In genomic region chr1:8027748-8028631, GRCh38 we compare ENCODE assay signal across 8 cellular contexts. TPM values are rescaled to one million over a fixed set of nuclear protein-coding genes. Genes with fewer than 3 reads are reported as not detected.
DNase-seq lines count a peak whose midpoint lies in the region; FAIRE-seq and TF ChIP-seq lines count a peak whose summit lies in the region.

No MANE protein-coding gene starts in this region.

- no peaks in the 10 kb centered on the region for H3K9me3 ChIP-seq in fibroblast of lung (ENCODE audit: control insufficient read depth, insufficient read depth, low read depth, low read length)

- peaks cover 12% of the 10 kb centered on the region for H3K4me1 ChIP-seq in fibroblast of lung (ENCODE audit: control insufficient read depth, extremely low read depth, insufficient read depth, low read length)

- no peak overlapping the region for H3K9ac ChIP-seq in fibroblast of lung (ENCODE audit: insufficient read depth, low read length)

- H2AFZ ChIP-seq in fibroblast of lung (ENCODE audit: low read length) = no peak overlapping the region

- H3K4me2 ChIP-seq in fibroblast of lung (ENCODE audit: extremely low read depth, insufficient read depth, low read length) = peak overlapping the region; percentile 39

- peaks cover 36% of the 10 kb centered on the region for H3K79me2 ChIP-seq in fibroblast of lung (ENCODE audit: control insufficient read depth, insufficient read depth, low read length)

- no peak for TF ChIP-seq CTCF in fibroblast of lung (conservative IDR thresholded peaks at IDR 0.05 in 1 of 2, IDR thresholded peaks at IDR 0.05 in 1 of 2; ENCODE audit: low read depth in 1 of 2, low read length in 2 of 2)

- FAIRE-seq in RCC 7860 (lab: Jason Lieb, UNC) = peak; percentile 76

- no peaks in the 10 kb centered on the region for H3K27me3 ChIP-seq in fibroblast of lung (ENCODE audit: control insufficient read depth, insufficient read depth, low read length)

- peaks cover 3% of the 10 kb centered on the region for H4K20me1 ChIP-seq in fibroblast of lung (ENCODE audit: control insufficient read depth, extremely low read depth, insufficient read depth, low read length)

- H3K27ac ChIP-seq in fibroblast of lung (ENCODE audit: insufficient read depth, low read length) = peak overlapping the region; percentile 94

- DNase-seq in EH (ENCODE audit: low read depth) (peak; percentile 96), RCC 7860 (ENCODE audit: low spot score) (peak; percentile 73), fibroblast of lung (ENCODE audit: low read depth in 2 of 2) (peak; percentile 88 to 92), skeletal muscle cell (ENCODE audit: low read depth) (no peak), NOMO-1 (lab: John Stamatoyannopoulos, UW; ENCODE audit: unreplicated experiment in 2 of 2) (no peak), NCI-H2029 treated with DMSO at 0.1 percent for 48 hours (lab: John Stamatoyannopoulos, UW) (no peak), globus pallidus (ENCODE audit: low spot score) (no peak)
- no peak for DNase-seq in activated CD4-positive, alpha-beta T cell treated with anti-CD3 and anti-CD28 coated beads, Interleukin-2, amount 50 U/mL, for 1 hour

- H3K36me3 ChIP-seq in fibroblast of lung (ENCODE audit: control insufficient read depth, insufficient read depth, low read length) = no peaks in the 10 kb centered on the region

- peak overlapping the region in 2 of 4 experiments; percentile 29 to 80 for H3K4me3 ChIP-seq in fibroblast of lung (replicated peaks in 1 of 4; ENCODE audit: control extremely low read depth in 1 of 4, insufficient read depth in 1 of 4, low read depth in 3 of 4, low read length in 4 of 4)
- H3K4me3 ChIP-seq in skeletal muscle cell (ENCODE audit: low read depth, low read length) = peak overlapping the region; percentile 8

RNA-seq across cellular contexts. Expression of gene ERRFI1, which starts 1.9 kb away (rescaled TPM):
- 46.2 and 53.9 TPM in 2 replicates for total RNA-seq in fibroblast of lung
- polyA plus RNA-seq in fibroblast of lung = 78.2 and 105 TPM in 2 replicates
- 41.8 and 52.6 TPM in 2 replicates for polyA plus RNA-seq in fibroblast of lung (2012)
- polyA minus RNA-seq in fibroblast of lung (ENCODE audit: low replicate concordance) = 8.9 and 27.3 TPM in 2 replicates

Comparison
In these comparisons a context has a peak if more than half of its experiments do, and no peak if none do; other contexts are left out.
1. DNase-seq: peak in EH (single experiment), RCC 7860 (single experiment) and fibroblast of lung (2 of 2); none in skeletal muscle cell (single experiment), NOMO-1 (0 of 2), activated CD4-positive, alpha-beta T cell treated with anti-CD3 and anti-CD28 coated beads, Interleukin-2, amount 50 U/mL, for 1 hour (single experiment), NCI-H2029 treated with DMSO at 0.1 percent for 48 hours (single experiment) and globus pallidus (single experiment).